8 cellular contexts compared by ENCODE assay signal in the genomic region with DNA sequence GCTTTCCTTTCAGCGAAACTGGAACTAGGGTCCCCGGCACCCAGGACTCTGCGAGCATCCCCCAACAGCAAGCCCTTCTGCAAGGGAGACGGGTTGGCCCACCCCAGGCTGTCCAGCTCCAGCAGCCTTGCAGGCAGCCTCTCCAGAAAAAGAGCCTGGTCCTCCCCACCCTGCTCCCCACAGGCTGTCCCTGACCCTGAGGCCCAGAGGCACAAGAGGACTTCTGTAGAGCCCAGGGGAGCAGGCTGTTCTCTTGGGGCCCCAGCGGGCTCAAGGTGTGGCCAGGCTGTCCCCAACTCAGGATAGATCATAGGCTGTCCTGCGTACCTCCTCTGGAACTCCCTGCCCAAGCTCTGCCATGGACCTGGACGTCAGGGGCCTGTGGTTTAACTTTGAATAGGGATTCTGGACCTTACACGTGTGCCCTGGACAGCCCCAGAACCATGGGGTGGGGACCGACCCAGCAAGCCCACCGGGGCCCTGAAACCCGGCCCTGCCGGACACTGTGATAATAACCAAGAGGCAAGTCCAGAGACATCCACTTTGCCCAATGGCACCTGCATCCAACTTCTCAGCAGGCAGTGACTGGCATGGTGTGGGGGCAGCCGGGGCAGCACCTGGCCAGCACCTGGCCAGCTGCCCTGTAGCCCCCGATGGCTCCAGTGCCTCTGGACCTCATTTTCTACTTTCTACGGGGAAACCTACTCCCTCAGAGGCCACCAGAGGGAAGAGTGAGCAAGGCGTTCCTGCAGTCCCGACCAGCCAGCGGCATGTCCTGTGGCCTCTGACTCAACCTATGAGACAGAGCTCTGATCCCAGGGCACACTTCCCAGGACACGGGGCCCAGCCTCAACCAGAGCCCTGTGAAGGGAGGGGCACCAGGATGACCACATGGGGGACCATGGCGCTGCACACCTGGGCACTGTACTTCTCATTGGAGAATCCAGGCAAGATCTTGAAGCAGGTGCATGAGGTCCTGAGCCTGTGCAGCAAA. TPM values are rescaled to one million over a fixed set of nuclear protein-coding genes. Genes with fewer than 3 reads are reported as not detected.
DNase-seq lines count a peak whose midpoint lies in the region; ATAC-seq and TF ChIP-seq lines count a peak whose summit lies in the region.

No MANE protein-coding gene starts in this region.

- no peaks in the 10 kb centered on the region for H3K36me3 Mint-ChIP-seq in WTC11
- H3K36me3 Mint-ChIP-seq in T-helper 17 cell (ENCODE audit: low read depth) = no peaks in the 10 kb centered on the region

- TF ChIP-seq CTCF in WTC11 (IDR thresholded peaks at IDR 0.05) = 0 out of 2 replicates have a peak, but pooled peaks have one; percentile 19

- H3K9me3 ChIP-seq in T-helper 17 cell (ENCODE audit: control insufficient read depth, low read length, poor library complexity, severe bottlenecking) = no peaks in the 10 kb centered on the region

- POLR2A ChIA-PET in WTC11 (lab: Charles Lee) = interaction anchor here (0.6 kb wide), 1 partner anchor 58 kb away, joined by 9 read pairs; no protein-coding TSS in a partner anchor

- ATAC-seq in WTC11 = peak; percentile 96
- no peak for ATAC-seq in HG02571 (IDR thresholded peaks at IDR 0.05; ENCODE audit: unreplicated experiment)
- ATAC-seq in T-helper 17 cell = no peak

- no peaks in the 10 kb centered on the region for H3K9me3 Mint-ChIP-seq in WTC11

- H3K4me1 Mint-ChIP-seq in WTC11 = no peaks in the 10 kb centered on the region
- peaks cover 3% of the 10 kb centered on the region for H3K4me1 Mint-ChIP-seq in T-helper 17 cell

- no peak overlapping the region for H3K27ac Mint-ChIP-seq in WTC11
- H3K27ac Mint-ChIP-seq in T-helper 17 cell = no peak overlapping the region

- DNase-seq in CD1c-positive myeloid dendritic cell (ENCODE audit: extremely low spot score) (peak; percentile 43), HS-27A (ENCODE audit: low read depth) (peak; percentile 30), WTC11 (ENCODE audit: low spot score) (peak; percentile 67), iris pigment epithelial cell (ENCODE audit: low read depth) (peak; percentile 68), ureter (ENCODE audit: low spot score) (no peak), T-helper 17 cell (no peak), superior temporal gyrus (ENCODE audit: extremely low spot score) (no peak)

- H3K4me3 Mint-ChIP-seq in WTC11 = no peak overlapping the region
- H3K4me3 Mint-ChIP-seq in T-helper 17 cell = no peak overlapping the region

- CTCF ChIA-PET in WTC11 (lab: Charles Lee) = interaction anchor here (0.5 to 4.0 kb wide), 19 partner anchors 12 to 357 kb away, joined by 3 to 20 read pairs (median 4); a partner anchor contains a TSS

- no peaks in the 10 kb centered on the region for H3K27me3 Mint-ChIP-seq in WTC11 (ENCODE audit: low read depth)
- no peaks in the 10 kb centered on the region for H3K27me3 Mint-ChIP-seq in T-helper 17 cell

TF ChIP-seq in WTC11, 78 proteins besides CTCF, POLR2A, EP300 and RAD21:
- TF ChIP-seq SOX15 (CRISPR knock-in tag; IDR thresholded peaks at IDR 0.05) (no peak), JUN (CRISPR knock-in tag; IDR thresholded peaks at IDR 0.05) (no peak), SMAD4 (CRISPR knock-in tag; IDR thresholded peaks at IDR 0.05) (no peak), PRRX2 (CRISPR knock-in tag; IDR thresholded peaks at IDR 0.05) (no peak), ZNF219 (CRISPR knock-in tag; IDR thresholded peaks at IDR 0.05; ENCODE audit: borderline replicate concordance) (no peak), ETV6 (CRISPR knock-in tag; IDR thresholded peaks at IDR 0.05) (no peak), CREM (CRISPR knock-in tag; IDR thresholded peaks at IDR 0.05) (no peak)
- TF ChIP-seq, protein P1, sequence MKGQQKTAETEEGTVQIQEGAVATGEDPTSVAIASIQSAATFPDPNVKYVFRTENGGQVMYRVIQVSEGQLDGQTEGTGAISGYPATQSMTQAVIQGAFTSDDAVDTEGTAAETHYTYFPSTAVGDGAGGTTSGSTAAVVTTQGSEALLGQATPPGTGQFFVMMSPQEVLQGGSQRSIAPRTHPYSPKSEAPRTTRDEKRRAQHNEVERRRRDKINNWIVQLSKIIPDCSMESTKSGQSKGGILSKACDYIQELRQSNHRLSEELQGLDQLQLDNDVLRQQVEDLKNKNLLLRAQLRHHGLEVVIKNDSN (CRISPR knock-in tag; IDR thresholded peaks at IDR 0.05) = no peak
- TF ChIP-seq, protein P2, sequence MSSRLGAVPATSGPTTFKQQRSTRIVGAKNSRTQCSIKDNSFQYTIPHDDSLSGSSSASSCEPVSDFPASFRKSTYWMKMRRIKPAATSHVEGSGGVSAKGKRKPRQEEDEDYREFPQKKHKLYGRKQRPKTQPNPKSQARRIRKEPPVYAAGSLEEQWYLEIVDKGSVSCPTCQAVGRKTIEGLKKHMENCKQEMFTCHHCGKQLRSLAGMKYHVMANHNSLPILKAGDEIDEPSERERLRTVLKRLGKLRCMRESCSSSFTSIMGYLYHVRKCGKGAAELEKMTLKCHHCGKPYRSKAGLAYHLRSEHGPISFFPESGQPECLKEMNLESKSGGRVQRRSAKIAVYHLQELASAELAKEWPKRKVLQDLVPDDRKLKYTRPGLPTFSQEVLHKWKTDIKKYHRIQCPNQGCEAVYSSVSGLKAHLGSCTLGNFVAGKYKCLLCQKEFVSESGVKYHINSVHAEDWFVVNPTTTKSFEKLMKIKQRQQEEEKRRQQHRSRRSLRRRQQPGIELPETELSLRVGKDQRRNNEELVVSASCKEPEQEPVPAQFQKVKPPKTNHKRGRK (CRISPR knock-in tag; IDR thresholded peaks at IDR 0.05; ENCODE audit: borderline replicate concordance) = no peak
- TF ChIP-seq, protein P3, sequence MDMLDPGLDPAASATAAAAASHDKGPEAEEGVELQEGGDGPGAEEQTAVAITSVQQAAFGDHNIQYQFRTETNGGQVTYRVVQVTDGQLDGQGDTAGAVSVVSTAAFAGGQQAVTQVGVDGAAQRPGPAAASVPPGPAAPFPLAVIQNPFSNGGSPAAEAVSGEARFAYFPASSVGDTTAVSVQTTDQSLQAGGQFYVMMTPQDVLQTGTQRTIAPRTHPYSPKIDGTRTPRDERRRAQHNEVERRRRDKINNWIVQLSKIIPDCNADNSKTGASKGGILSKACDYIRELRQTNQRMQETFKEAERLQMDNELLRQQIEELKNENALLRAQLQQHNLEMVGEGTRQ (CRISPR knock-in tag; IDR thresholded peaks at IDR 0.05) = no peak

RNA-seq across cellular contexts. Expression of a gene that starts 50.9 kb away (rescaled TPM):
- total RNA-seq in WTC11 (2021) (302 to 327 TPM (median 323 TPM) in 3 replicates), ureter (422 TPM), T-helper 17 cell (100 to 1,000 TPM; 261 to 279 TPM)

Comparison
In these comparisons a context has a peak if more than half of its experiments do, and no peak if none do; other contexts are left out.
1. DNase-seq: peak in CD1c-positive myeloid dendritic cell (single experiment), HS-27A (single experiment), WTC11 (single experiment) and iris pigment epithelial cell (single experiment); none in ureter (single experiment), T-helper 17 cell (0 of 3) and superior temporal gyrus (single experiment).